ENCODE assay signal across 1 cellular context in genomic region chr21:38905751-38906150, GRCh38.
TF ChIP-seq lines count a peak whose summit lies in the region.

No MANE protein-coding gene starts in this region.

TF ChIP-seq in K562, 482 proteins besides CTCF, POLR2A, EP300 and RAD21 (continued from another document):
- TF ChIP-seq ZBTB43 (CRISPR knock-in tag; IDR thresholded peaks at IDR 0.05) (no peak), ZNF224 (CRISPR knock-in tag; IDR thresholded peaks at IDR 0.05) (no peak), COPS2 (conservative IDR thresholded peaks at IDR 0.05) (no peak), SMAD4 (CRISPR knock-in tag; conservative IDR thresholded peaks at IDR 0.05) (no peak), ZNF77 (CRISPR knock-in tag; IDR thresholded peaks at IDR 0.05) (no peak), ZNF740 (CRISPR knock-in tag; IDR thresholded peaks at IDR 0.05) (no peak), ZNF740 (tag; IDR thresholded peaks at IDR 0.05) (peak in 1 of 2 experiments; percentile 14; a peak in 1 of 4 replicates)
